8 cellular contexts compared by ENCODE assay signal in genomic region chr7:56063882-56064625, GRCh38. TPM values are rescaled to one million over a fixed set of nuclear protein-coding genes. Genes with fewer than 3 reads are reported as not detected.
DNase-seq lines count a peak whose midpoint lies in the region; ATAC-seq and TF ChIP-seq lines count a peak whose summit lies in the region.

TSS of gene SUMF2 (plus strand) at chr7:56064286. CDS start at chr7:56064312, 26 bp downstream.

- H3K27me3 ChIP-seq in osteoblast (ENCODE audit: insufficient read depth, low read length) = no peaks in the 10 kb centered on the region
- H3K27me3 ChIP-seq in testis = no peaks in the 10 kb centered on the region

- peaks cover 31% of the 10 kb centered on the region for H3K79me2 ChIP-seq in osteoblast (ENCODE audit: insufficient read depth, low read length)

- H3K4me1 Mint-ChIP-seq in HFFc6 (ENCODE audit: low read depth) = peaks cover 51% of the 10 kb centered on the region
- H3K4me1 Mint-ChIP-seq in activated naive CD4-positive, alpha-beta T cell treated with anti-CD3 and anti-CD28 coated beads, Interleukin-2, amount 50 U/mL, for 24 hours = peaks cover 38% of the 10 kb centered on the region

- H3K4me3 Mint-ChIP-seq in HFFc6 = peak within 1 kb of the TSS; percentile 97
- H3K4me3 Mint-ChIP-seq in activated naive CD4-positive, alpha-beta T cell treated with anti-CD3 and anti-CD28 coated beads, Interleukin-2, amount 50 U/mL, for 24 hours = peak within 1 kb of the TSS; percentile 93

- H3K9me3 ChIP-seq in osteoblast (ENCODE audit: low read depth, low read length) (no peaks in the 10 kb centered on the region), testis (no peaks in the 10 kb centered on the region)

- TF ChIP-seq CTCF in GM10266 (IDR thresholded peaks at IDR 0.05; ENCODE audit: control insufficient read depth, insufficient read depth, low read depth, missing control alignments) = peak; percentile 22
- TF ChIP-seq CTCF in HFFc6 (IDR thresholded peaks at IDR 0.05) = peak; percentile 38; the same call in 1 of the 2 replicates
- TF ChIP-seq CTCF in osteoblast (IDR thresholded peaks at IDR 0.05; ENCODE audit: extremely low read depth, low read depth, low read length) = no peak
- TF ChIP-seq CTCF in testis (IDR thresholded peaks at IDR 0.05) = peak in 1 of 3 experiments; percentile 21

- H3K27me3 Mint-ChIP-seq in HFFc6 (ENCODE audit: insufficient read depth) = no peaks in the 10 kb centered on the region; the same call in none of the 2 replicates
- H3K27me3 Mint-ChIP-seq in activated naive CD4-positive, alpha-beta T cell treated with anti-CD3 and anti-CD28 coated beads, Interleukin-2, amount 50 U/mL, for 24 hours = no peaks in the 10 kb centered on the region

- H3K9me3 Mint-ChIP-seq in HFFc6 = no peaks in the 10 kb centered on the region
- no peaks in the 10 kb centered on the region for H3K9me3 Mint-ChIP-seq in activated naive CD4-positive, alpha-beta T cell treated with anti-CD3 and anti-CD28 coated beads, Interleukin-2, amount 50 U/mL, for 24 hours

- intact Hi-C loops in testis (cut with DNase I; ENCODE audit: low total_unique reads) = no loop called here

- H3K27ac Mint-ChIP-seq in HFFc6 = peak within 1 kb of the TSS; percentile 95
- peak within 1 kb of the TSS; percentile 97 for H3K27ac Mint-ChIP-seq in activated naive CD4-positive, alpha-beta T cell treated with anti-CD3 and anti-CD28 coated beads, Interleukin-2, amount 50 U/mL, for 24 hours

- H3K4me2 ChIP-seq in osteoblast (ENCODE audit: insufficient read depth, low read length) = peak within 1 kb of the TSS; percentile 89

- ATAC-seq in SK-N-SH treated with all-trans-retinoic acid at 6 μM for 48 hours = peak; percentile 93

- DNase-seq in GM10266 (ENCODE audit: extremely low spot score) (peak; percentile 95), HFFc6 (peak; percentile 71), NAMALWA (ENCODE audit: low spot score) (peak; percentile 95), glomerular endothelial cell (ENCODE audit: extremely low read depth, low read depth, low spot score) (no peak), osteoblast (ENCODE audit: insufficient read length, low spot score, missing footprints) (peak; percentile 99), testis (peak; percentile 94)

- H3K27ac ChIP-seq in osteoblast (ENCODE audit: low read depth, low read length) (peak within 1 kb of the TSS; percentile 89), testis (peak within 1 kb of the TSS; percentile 41 to 93)

- H3K36me3 Mint-ChIP-seq in HFFc6 (ENCODE audit: low read depth) = peaks cover 41% of the 10 kb centered on the region
- H3K36me3 Mint-ChIP-seq in activated naive CD4-positive, alpha-beta T cell treated with anti-CD3 and anti-CD28 coated beads, Interleukin-2, amount 50 U/mL, for 24 hours = peaks cover 23% of the 10 kb centered on the region

- H3K4me1 ChIP-seq in osteoblast (ENCODE audit: insufficient read depth, low read length) (peaks cover 29% of the 10 kb centered on the region), testis (peaks cover 4% of the 10 kb centered on the region)

- peak within 1 kb of the TSS; percentile 90 for H2AFZ ChIP-seq in osteoblast (ENCODE audit: low read length)

- H3K36me3 ChIP-seq in osteoblast (ENCODE audit: insufficient read depth, low read length) = peaks cover 42% of the 10 kb centered on the region
- no peaks in the 10 kb centered on the region for H3K36me3 ChIP-seq in testis (ENCODE audit: low read depth, missing control alignments)

- peak within 1 kb of the TSS; percentile 98 for H3K4me3 ChIP-seq in osteoblast (ENCODE audit: insufficient read depth, low read length)
- H3K4me3 ChIP-seq in testis = peak within 1 kb of the TSS; percentile 69 to 96

- 1 to 2% methylated on average over 5 to 39 of the region's 49 CpGs for whole genome bisulfite sequencing in testis, 2 donors

- H4K20me1 ChIP-seq in osteoblast (ENCODE audit: insufficient read depth, low read length) = no peaks in the 10 kb centered on the region

- peak; percentile 9 for TF ChIP-seq POLR2A in testis (IDR thresholded peaks at IDR 0.05)

TF ChIP-seq in SK-N-SH treated with all-trans-retinoic acid at 6 μM for 48 hours, 23 proteins besides CTCF, POLR2A, EP300 and RAD21:
- TF ChIP-seq ZFP3 (CRISPR knock-in tag; IDR thresholded peaks at IDR 0.05) (no peak), ESRRG (CRISPR knock-in tag; IDR thresholded peaks at IDR 0.05) (no peak), ZNF565 (CRISPR knock-in tag; conservative IDR thresholded peaks at IDR 0.05; ENCODE audit: low read depth) (no peak), BACH2 (CRISPR knock-in tag; IDR thresholded peaks at IDR 0.05; ENCODE audit: borderline replicate concordance) (no peak), ZFP30 (CRISPR knock-in tag; IDR thresholded peaks at IDR 0.05) (no peak), POU6F1 (CRISPR knock-in tag; IDR thresholded peaks at IDR 0.05; ENCODE audit: borderline replicate concordance, low read depth) (0 out of 2 replicates have a peak, but pooled peaks have one; percentile 53), ZNF70 (CRISPR knock-in tag; IDR thresholded peaks at IDR 0.05) (no peak), CSDC2 (CRISPR knock-in tag; IDR thresholded peaks at IDR 0.05) (no peak), GLIS3 (CRISPR knock-in tag; IDR thresholded peaks at IDR 0.05) (peak; percentile 93)
- TF ChIP-seq, protein P1, sequence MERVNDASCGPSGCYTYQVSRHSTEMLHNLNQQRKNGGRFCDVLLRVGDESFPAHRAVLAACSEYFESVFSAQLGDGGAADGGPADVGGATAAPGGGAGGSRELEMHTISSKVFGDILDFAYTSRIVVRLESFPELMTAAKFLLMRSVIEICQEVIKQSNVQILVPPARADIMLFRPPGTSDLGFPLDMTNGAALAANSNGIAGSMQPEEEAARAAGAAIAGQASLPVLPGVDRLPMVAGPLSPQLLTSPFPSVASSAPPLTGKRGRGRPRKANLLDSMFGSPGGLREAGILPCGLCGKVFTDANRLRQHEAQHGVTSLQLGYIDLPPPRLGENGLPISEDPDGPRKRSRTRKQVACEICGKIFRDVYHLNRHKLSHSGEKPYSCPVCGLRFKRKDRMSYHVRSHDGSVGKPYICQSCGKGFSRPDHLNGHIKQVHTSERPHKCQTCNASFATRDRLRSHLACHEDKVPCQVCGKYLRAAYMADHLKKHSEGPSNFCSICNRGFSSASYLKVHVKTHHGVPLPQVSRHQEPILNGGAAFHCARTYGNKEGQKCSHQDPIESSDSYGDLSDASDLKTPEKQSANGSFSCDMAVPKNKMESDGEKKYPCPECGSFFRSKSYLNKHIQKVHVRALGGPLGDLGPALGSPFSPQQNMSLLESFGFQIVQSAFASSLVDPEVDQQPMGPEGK (CRISPR knock-in tag; IDR thresholded peaks at IDR 0.05; ENCODE audit: borderline replicate concordance) = peak; percentile 12; the same call in 1 of the 2 replicates
- TF ChIP-seq, protein P2, sequence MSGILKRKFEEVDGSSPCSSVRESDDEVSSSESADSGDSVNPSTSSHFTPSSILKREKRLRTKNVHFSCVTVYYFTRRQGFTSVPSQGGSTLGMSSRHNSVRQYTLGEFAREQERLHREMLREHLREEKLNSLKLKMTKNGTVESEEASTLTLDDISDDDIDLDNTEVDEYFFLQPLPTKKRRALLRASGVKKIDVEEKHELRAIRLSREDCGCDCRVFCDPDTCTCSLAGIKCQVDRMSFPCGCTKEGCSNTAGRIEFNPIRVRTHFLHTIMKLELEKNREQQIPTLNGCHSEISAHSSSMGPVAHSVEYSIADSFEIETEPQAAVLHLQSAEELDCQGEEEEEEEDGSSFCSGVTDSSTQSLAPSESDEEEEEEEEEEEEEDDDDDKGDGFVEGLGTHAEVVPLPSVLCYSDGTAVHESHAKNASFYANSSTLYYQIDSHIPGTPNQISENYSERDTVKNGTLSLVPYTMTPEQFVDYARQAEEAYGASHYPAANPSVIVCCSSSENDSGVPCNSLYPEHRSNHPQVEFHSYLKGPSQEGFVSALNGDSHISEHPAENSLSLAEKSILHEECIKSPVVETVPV (CRISPR knock-in tag; IDR thresholded peaks at IDR 0.05) = peak; percentile 78; the same call in 1 of the 2 replicates

RNA-seq across cellular contexts. Expression of gene SUMF2, which starts in this region (rescaled TPM):
- total RNA-seq in HFFc6 (2021; fragmentation: NEBNext Ultra II Directional; extraction: Animal tissue kit (Norgen Biotek cat#: 25700)) = 100 to 1,000 TPM; 117 to 151 (median 127) TPM
- 102 and 108 TPM in 2 replicates for total RNA-seq in glomerular endothelial cell
- 230 and 231 TPM in 2 replicates for total RNA-seq in osteoblast
- total RNA-seq in testis = 100 to 1,000 TPM in 1 of 2 donors, 10 to 100 TPM in 1; 84.8 to 107 TPM
- polyA plus RNA-seq in testis (ENCODE audit: insufficient read depth, low read depth, low replicate concordance) = 83.3 TPM
